In the genomic region with DNA sequence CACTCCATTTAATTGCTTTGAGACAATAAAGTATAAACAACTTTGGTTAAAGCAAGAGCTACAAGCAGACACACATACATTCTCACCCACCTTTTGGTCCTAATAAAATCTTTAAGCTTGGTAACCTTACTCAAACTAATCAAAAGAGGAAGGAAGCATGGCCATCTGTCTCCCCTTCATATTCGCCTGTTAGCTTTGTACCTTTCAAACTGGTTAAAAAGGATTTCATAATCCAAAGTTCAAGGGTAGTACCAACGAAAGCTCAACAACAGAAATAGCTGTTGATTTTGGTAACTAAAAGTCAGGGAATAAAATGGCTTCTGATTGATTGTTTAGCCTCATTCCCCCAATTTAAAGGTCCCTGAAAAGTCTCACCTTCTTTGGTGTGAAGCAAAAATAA, we compare ENCODE assay signal across 22 cellular contexts.
"Had no signal": no experiment of that assay in that cellular context is flagged by ENCODE, and none has a peak within 500 bp of the region (broad histone marks: within the 10 kb centered on the region; RNA-seq: fewer than 3 reads in every experiment).

No MANE protein-coding gene starts in this region.

- ATAC-seq: activated CD8-positive, alpha-beta T cell treated with anti-CD3 and anti-CD28 coated beads for 36 hours; activated naive CD4-positive, alpha-beta T cell treated with anti-CD3 and anti-CD28 coated beads, Interleukin-2, amount 50 U/mL, for 72 hours; natural killer cell treated with Interleukin-12 subunit alpha and Interleukin-12 subunit beta and Interleukin-15 and Interleukin-18, amount 100 ng/mL, for 72 hours; stimulated activated naive B cell treated with anti-CD40 and anti-IgM and Interleukin-4, amounts not matched to agents 10 μg/mL and 1 μg/mL and 100 μg/mL, for 72 hours; WTC11 had no signal

- H3K27ac ChIP-seq: left ventricle myocardium inferior had no signal

- H3K36me3 ChIP-seq: left ventricle myocardium inferior, tibial artery had no signal

- H3K4me3 Mint-ChIP-seq: activated CD8-positive, alpha-beta T cell treated with anti-CD3 and anti-CD28 coated beads for 36 hours; endodermal cell; natural killer cell treated with Interleukin-12 subunit alpha and Interleukin-12 subunit beta and Interleukin-15 and Interleukin-18, amount 100 ng/mL, for 72 hours; stimulated activated naive B cell treated with anti-CD40 and anti-IgM and Interleukin-4, amounts not matched to agents 10 μg/mL and 1 μg/mL and 100 μg/mL, for 72 hours; WTC11 had no signal

- H3K27me3 ChIP-seq: dorsolateral prefrontal cortex, tibial artery had no signal

- DNase-seq: activated CD4-positive, alpha-beta T cell treated with anti-CD3 and anti-CD28 coated beads for 48 hours; activated CD8-positive, alpha-beta memory T cell treated with anti-CD3 and anti-CD28 coated beads, Interleukin-2, amount 50 U/mL, for 4 hours; activated CD8-positive, alpha-beta T cell treated with anti-CD3 and anti-CD28 coated beads for 36 hours; activated gamma-delta T cell; activated T-cell treated with anti-CD3 and anti-CD28 coated beads, Interleukin-2, amount 50 U/mL, for 48 hours; amniotic stem cell; dorsolateral prefrontal cortex; endodermal cell; islet precursor cell; left ventricle myocardium inferior; mesendoderm; posterior cingulate gyrus; retina; stimulated activated CD4-positive, alpha-beta T cell treated with anti-CD3 and anti-CD28 coated beads, Interleukin-15, amount 100 ng/mL, for 24 hours; stimulated activated CD4-positive, alpha-beta T cell treated with anti-CD3 and anti-CD28 coated beads, Interleukin-4, amount 100 ng/mL, for 1 hour; stimulated activated naive B cell treated with anti-CD40 and anti-IgM and Interleukin-4, amounts not matched to agents 10 μg/mL and 1 μg/mL and 100 μg/mL, for 72 hours; tibial artery had no signal

- H3K9me3 ChIP-seq: left ventricle myocardium inferior, tibial artery had no signal

- FAIRE-seq: TTC549, urothelium cell line had no signal

- H3K4me3 ChIP-seq: dorsolateral prefrontal cortex, left ventricle myocardium inferior, tibial artery had no signal

- H3K9me3 Mint-ChIP-seq: activated CD8-positive, alpha-beta T cell treated with anti-CD3 and anti-CD28 coated beads for 36 hours; endodermal cell; natural killer cell treated with Interleukin-12 subunit alpha and Interleukin-12 subunit beta and Interleukin-15 and Interleukin-18, amount 100 ng/mL, for 72 hours; stimulated activated naive B cell treated with anti-CD40 and anti-IgM and Interleukin-4, amounts not matched to agents 10 μg/mL and 1 μg/mL and 100 μg/mL, for 72 hours; WTC11 had no signal

- H3K27ac Mint-ChIP-seq: activated CD8-positive, alpha-beta T cell treated with anti-CD3 and anti-CD28 coated beads for 36 hours; activated naive CD4-positive, alpha-beta T cell treated with anti-CD3 and anti-CD28 coated beads, Interleukin-2, amount 50 U/mL, for 72 hours; endodermal cell; natural killer cell treated with Interleukin-12 subunit alpha and Interleukin-12 subunit beta and Interleukin-15 and Interleukin-18, amount 100 ng/mL, for 72 hours; stimulated activated naive B cell treated with anti-CD40 and anti-IgM and Interleukin-4, amounts not matched to agents 10 μg/mL and 1 μg/mL and 100 μg/mL, for 72 hours; WTC11 had no signal

- H3K4me1 Mint-ChIP-seq: endodermal cell had no signal

- H3K27me3 Mint-ChIP-seq: activated CD8-positive, alpha-beta T cell treated with anti-CD3 and anti-CD28 coated beads for 36 hours; natural killer cell treated with Interleukin-12 subunit alpha and Interleukin-12 subunit beta and Interleukin-15 and Interleukin-18, amount 100 ng/mL, for 72 hours; stimulated activated naive B cell treated with anti-CD40 and anti-IgM and Interleukin-4, amounts not matched to agents 10 μg/mL and 1 μg/mL and 100 μg/mL, for 72 hours had no signal

- H3K36me3 Mint-ChIP-seq: activated naive CD4-positive, alpha-beta T cell treated with anti-CD3 and anti-CD28 coated beads, Interleukin-2, amount 50 U/mL, for 72 hours; natural killer cell treated with Interleukin-12 subunit alpha and Interleukin-12 subunit beta and Interleukin-15 and Interleukin-18, amount 100 ng/mL, for 72 hours; stimulated activated naive B cell treated with anti-CD40 and anti-IgM and Interleukin-4, amounts not matched to agents 10 μg/mL and 1 μg/mL and 100 μg/mL, for 72 hours; WTC11 had no signal
